Comparison of ENCODE assay signal across 16 cellular contexts in the genomic region with DNA sequence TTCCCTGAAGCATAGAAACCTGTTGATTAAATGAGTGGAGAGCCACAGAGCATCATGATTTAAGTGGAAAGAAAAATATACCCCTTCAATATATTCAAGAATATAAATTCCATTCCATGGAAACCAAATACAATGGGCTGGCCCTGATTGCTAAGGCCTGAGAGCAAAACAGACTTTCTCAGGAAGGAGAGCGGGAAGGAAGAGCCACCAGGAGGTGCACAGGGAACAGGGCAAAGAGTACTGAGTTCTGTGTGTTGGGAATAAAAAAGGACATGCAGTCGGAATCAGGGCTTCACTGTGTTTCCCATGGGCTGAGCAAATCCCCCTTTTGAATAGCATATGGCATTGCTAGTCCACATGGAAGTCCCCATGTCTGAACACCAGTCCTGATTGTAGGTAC.
DNase-seq lines count a peak whose midpoint lies in the region; ATAC-seq and TF ChIP-seq lines count a peak whose summit lies in the region.
"Had no signal": no experiment of that assay in that cellular context is flagged by ENCODE, and none has a peak within 500 bp of the region (broad histone marks: within the 10 kb centered on the region; RNA-seq: fewer than 3 reads in every experiment).

No MANE protein-coding gene starts in this region.

- H3K27me3 Mint-ChIP-seq in chondrocyte (ENCODE audit: low read depth), result no peaks in the 10 kb centered on the region

- H3K4me1 ChIP-seq in rectal smooth muscle tissue (ENCODE audit: control insufficient read depth, insufficient read depth, low read length), result peaks cover 9% of the 10 kb centered on the region
- H3K4me1 ChIP-seq in effector memory CD4-positive, alpha-beta T cell (ENCODE audit: control insufficient read depth, insufficient read depth, low read length, poor library complexity, severe bottlenecking), result no peaks in the 10 kb centered on the region

- DNase-seq in H7 (peak; percentile 55), chondrocyte (ENCODE audit: low spot score) (no peak), left lobe of liver (ENCODE audit: low spot score) (peak; percentile 18), UCSD-AML1 (lab: John Stamatoyannopoulos, UW; ENCODE audit: unreplicated experiment) (no peak), NCI-H2029 treated with DMSO at 0.1 percent for 48 hours (lab: John Stamatoyannopoulos, UW) (no peak)
- no peak for DNase-seq in effector memory CD4-positive, alpha-beta T cell
- DNase-seq: DMS 273 treated with DMSO at 0.1 percent for 48 hours, GOT3, NCI-H1436, NCI-H1930, NCI-H446, OCI-M1, Right ventricle myocardium superior had no signal

- no peaks in the 10 kb centered on the region for H3K9me3 ChIP-seq in effector memory CD4-positive, alpha-beta T cell (ENCODE audit: control insufficient read depth, low read length)

- H3K4me3 ChIP-seq in H7 (ENCODE audit: insufficient read depth, low read depth, low read length), result no peak overlapping the region
- no peak overlapping the region for H3K4me3 ChIP-seq in rectal smooth muscle tissue (ENCODE audit: low read length)
- H3K4me3 ChIP-seq in effector memory CD4-positive, alpha-beta T cell (ENCODE audit: insufficient read depth, low read depth, low read length, poor library complexity, severe bottlenecking), result no peak overlapping the region

- H3K9ac ChIP-seq in rectal smooth muscle tissue (ENCODE audit: low read length), result no peak overlapping the region
- H3K9ac ChIP-seq: KMS-11 had no signal

- H3K27me3 ChIP-seq in H7 (ENCODE audit: control insufficient read depth, insufficient read depth, low read length) (no peaks in the 10 kb centered on the region), rectal smooth muscle tissue (ENCODE audit: control insufficient read depth, insufficient read depth, low read length) (no peaks in the 10 kb centered on the region)
- no peaks in the 10 kb centered on the region for H3K27me3 ChIP-seq in effector memory CD4-positive, alpha-beta T cell (replicated peaks; ENCODE audit: control insufficient read depth, insufficient read depth, low read length, poor library complexity, severe bottlenecking)

- no peak overlapping the region for H3K4me3 Mint-ChIP-seq in chondrocyte (ENCODE audit: unreplicated experiment)
- H3K4me3 Mint-ChIP-seq: B cell had no signal

- peak overlapping the region; percentile 9 for H3K27ac ChIP-seq in rectal smooth muscle tissue (ENCODE audit: low read depth, low read length)
- H3K27ac ChIP-seq in effector memory CD4-positive, alpha-beta T cell (ENCODE audit: insufficient read depth, low read length, poor library complexity, severe bottlenecking), result no peak overlapping the region
- H3K27ac ChIP-seq: KMS-11 had no signal

- H3K36me3 Mint-ChIP-seq in chondrocyte (ENCODE audit: low read depth), result no peaks in the 10 kb centered on the region

- TF ChIP-seq CTCF in chondrocyte (IDR thresholded peaks at IDR 0.05), result peak; percentile 8

- peaks cover 31% of the 10 kb centered on the region for H3K4me1 Mint-ChIP-seq in chondrocyte (ENCODE audit: low read depth)

- no peak overlapping the region for H3K27ac Mint-ChIP-seq in chondrocyte (ENCODE audit: unreplicated experiment)
- H3K27ac Mint-ChIP-seq: B cell had no signal

- ATAC-seq in left lobe of liver, result no peak

- no peaks in the 10 kb centered on the region for H3K9me3 Mint-ChIP-seq in chondrocyte (ENCODE audit: low read depth)

- no peaks in the 10 kb centered on the region for H3K36me3 ChIP-seq in H7 (replicated peaks; ENCODE audit: control insufficient read depth, insufficient read depth, low read length)
- H3K36me3 ChIP-seq in rectal smooth muscle tissue (ENCODE audit: control insufficient read depth, insufficient read depth, low read length), result no peaks in the 10 kb centered on the region
- H3K36me3 ChIP-seq in effector memory CD4-positive, alpha-beta T cell (ENCODE audit: control insufficient read depth, insufficient read depth, low read length), result no peaks in the 10 kb centered on the region

Comparison
In these comparisons a context has a peak if more than half of its experiments do, and no peak if none do; other contexts are left out.
1. DNase-seq: peak in H7 (single experiment) and left lobe of liver (single experiment); none in chondrocyte (single experiment), effector memory CD4-positive, alpha-beta T cell (0 of 3), UCSD-AML1 (single experiment) and NCI-H2029 treated with DMSO at 0.1 percent for 48 hours (single experiment).